8 cellular contexts compared by ENCODE assay signal in genomic region chr14:96797943-96798349, GRCh38. TPM values are rescaled to one million over a fixed set of nuclear protein-coding genes. Genes with fewer than 3 reads are reported as not detected.
DNase-seq lines count a peak whose midpoint lies in the region; ATAC-seq and TF ChIP-seq lines count a peak whose summit lies in the region.

No MANE protein-coding gene starts in this region.

- H3K27ac ChIP-seq in BLaER1 (peak overlapping the region; percentile 96), esophagus squamous epithelium (peak overlapping the region; percentile 76 to 84 (median 80))

- H3K27me3 ChIP-seq in BLaER1 = no peaks in the 10 kb centered on the region
- H3K27me3 ChIP-seq in esophagus squamous epithelium = no peaks in the 10 kb centered on the region

- ATAC-seq in GM18519 (IDR thresholded peaks at IDR 0.05; ENCODE audit: low FRiP score, unreplicated experiment) = peak; percentile 1
- peak; percentile 24 for ATAC-seq in HG03095 (IDR thresholded peaks at IDR 0.05; ENCODE audit: unreplicated experiment)

- DNase-seq in SK-N-DZ (ENCODE audit: low spot score) = peak; percentile 4
- no peak for DNase-seq in esophagus squamous epithelium (lab: John Stamatoyannopoulos, UW)
- DNase-seq in skeletal muscle cell (ENCODE audit: low read depth) = no peak
- no peak for DNase-seq in posterior vena cava (ENCODE audit: low spot score)
- no peak for DNase-seq in NCI-H1436 (lab: John Stamatoyannopoulos, UW)

- H3K4me1 ChIP-seq in BLaER1 (peaks cover 16% of the 10 kb centered on the region), esophagus squamous epithelium (peaks cover 10 to 18% (median 11%) of the 10 kb centered on the region in 3 donors)

- peak overlapping the region; percentile 93 for H3K9ac ChIP-seq in BLaER1

- intact Hi-C loops in esophagus squamous epithelium (cut with DNase I) (no loop called here), posterior vena cava (cut with DNase I) (no loop called here)

- H3K9me3 ChIP-seq in BLaER1 (no peaks in the 10 kb centered on the region; the same call in 1 of the 2 replicates), esophagus squamous epithelium (no peaks in the 10 kb centered on the region)

- TF ChIP-seq POLR2A in esophagus squamous epithelium (IDR thresholded peaks at IDR 0.05) = no peak

- H3K36me3 ChIP-seq in BLaER1 (no peaks in the 10 kb centered on the region; the same call in none of the 2 replicates), esophagus squamous epithelium (no peaks in the 10 kb centered on the region)

- 1 to 9% methylated on average over 12 to 16 of the region's 16 CpGs for WGBS in esophagus squamous epithelium, 2 donors

- TF ChIP-seq CTCF in esophagus squamous epithelium (IDR thresholded peaks at IDR 0.05) = no peak

- peaks cover 54% of the 10 kb centered on the region for H4K20me1 ChIP-seq in BLaER1

- H3K4me2 ChIP-seq in BLaER1 = peak overlapping the region; percentile 80

- peak overlapping the region; percentile 91 for H3K4me3 ChIP-seq in BLaER1
- H3K4me3 ChIP-seq in esophagus squamous epithelium = peak overlapping the region; percentile 70 to 88 (median 80)
- peak overlapping the region; percentile 78 for H3K4me3 ChIP-seq in skeletal muscle cell (ENCODE audit: low read depth, low read length)

RNA-seq across cellular contexts. Expression of gene VRK1, which starts 0.8 kb away (rescaled TPM):
- polyA plus RNA-seq in SK-N-DZ (2014; cell fraction: cytosol; rRNA removed) = 47.2 and 52.0 TPM in 2 replicates
- polyA plus RNA-seq in SK-N-DZ (2014; cell fraction: nucleus; rRNA removed) = 20.7 and 34.5 TPM in 2 replicates
- total RNA-seq in esophagus squamous epithelium = 10 to 100 TPM; 14.4 to 32.6 (median 25.3) TPM
- total RNA-seq in posterior vena cava = 10 to 100 TPM; 10.7 to 11.5 TPM
